ENCODE assay signal across 17 cellular contexts in genomic region chr11:74318241-74318932, GRCh38. TPM values are rescaled to one million over a fixed set of nuclear protein-coding genes. Genes with fewer than 3 reads are reported as not detected.
A peak's percentile ranks its signal among the peaks of the same experiment; 100 is the strongest.
DNase-seq lines count a peak whose midpoint lies in the region; ATAC-seq and TF ChIP-seq lines count a peak whose summit lies in the region.
"Had no signal": no experiment of that assay in that cellular context is flagged by ENCODE, and none has a peak within 500 bp of the region (broad histone marks: within the 10 kb centered on the region; RNA-seq: fewer than 3 reads in every experiment).

No MANE protein-coding gene starts in this region.

- intact Hi-C loops in gastrocnemius medialis (cut with DNase I; ENCODE audit: low total_unique reads), result no loop called here

- peaks cover 23% of the 10 kb centered on the region for H3K36me3 Mint-ChIP-seq in HFFc6 (ENCODE audit: low read depth)

- peak overlapping the region; percentile 86 for H3K27ac Mint-ChIP-seq in HFFc6

- peaks cover 58% of the 10 kb centered on the region for H3K4me1 Mint-ChIP-seq in HFFc6 (ENCODE audit: low read depth)

- no peak overlapping the region for H3K4me3 ChIP-seq in fibroblast of the aortic adventitia (ENCODE audit: low read depth, low read length)
- no peak overlapping the region for H3K4me3 ChIP-seq in smooth muscle cell
- H3K4me3 ChIP-seq in gastrocnemius medialis, result no peak overlapping the region
- H3K4me3 ChIP-seq: ovary had no signal

- H3F3A ChIP-seq in smooth muscle cell (ENCODE audit: low read depth), result peaks cover 16% of the 10 kb centered on the region

- no peaks in the 10 kb centered on the region; the same call in 1 of the 2 replicates for H3K27me3 Mint-ChIP-seq in HFFc6 (ENCODE audit: insufficient read depth)

- H3K9ac ChIP-seq in smooth muscle cell (ENCODE audit: low read depth), result peak overlapping the region; percentile 81

- TF ChIP-seq POLR2A in gastrocnemius medialis (IDR thresholded peaks at IDR 0.05), result no peak

- peak overlapping the region; percentile 31 for H2AFZ ChIP-seq in smooth muscle cell (ENCODE audit: low read depth)

- H3K9me3 ChIP-seq in smooth muscle cell (replicated peaks; ENCODE audit: low read depth) (peaks cover 15% of the 10 kb centered on the region), gastrocnemius medialis (no peaks in the 10 kb centered on the region)
- H3K9me3 ChIP-seq: ovary had no signal

- H3K36me3 ChIP-seq in smooth muscle cell (ENCODE audit: low read depth), result peaks cover 5% of the 10 kb centered on the region
- no peaks in the 10 kb centered on the region for H3K36me3 ChIP-seq in gastrocnemius medialis
- H3K36me3 ChIP-seq: ovary had no signal

- no peaks in the 10 kb centered on the region for H3K79me2 ChIP-seq in smooth muscle cell (ENCODE audit: low read depth)

- DNase-seq in HFFc6 (peak; percentile 27), amniotic epithelial cell (ENCODE audit: low read depth) (peak; percentile 53), fibroblast of the aortic adventitia (ENCODE audit: low read depth) (peak; percentile 29), smooth muscle cell (lab: John Stamatoyannopoulos, UW; ENCODE audit: unreplicated experiment) (no peak), NCI-H2081 treated with DMSO at 0.1 percent for 48 hours (lab: John Stamatoyannopoulos, UW) (no peak), gastrocnemius medialis (no peak), NCI-H748 (lab: John Stamatoyannopoulos, UW; ENCODE audit: unreplicated experiment) (no peak)
- DNase-seq: activated effector memory CD4-positive, alpha-beta T cell treated with anti-CD3 and anti-CD28 coated beads, Interleukin-2, amount 50 U/mL, for 16 hours; aorta; Karpas-422; kidney; NCI-H1436 treated with DMSO at 0.1 percent for 48 hours; ovary; stimulated activated naive CD8-positive, alpha-beta T cell treated with anti-CD3 and anti-CD28 coated beads, Interleukin-15, Interleukin-2, amounts not matched to agents 100 U/mL and 50 U/mL, for 24 hours had no signal

- in situ Hi-C loops in gastrocnemius medialis (cut with MboI; ENCODE audit: low sequenced_read_pairs in 4 of 4), result no loop called here

- H3K27ac ChIP-seq in smooth muscle cell (ENCODE audit: low read depth) (peak overlapping the region; percentile 98), gastrocnemius medialis (no peak overlapping the region)
- H3K27ac ChIP-seq: HL-60, ovary, VCaP had no signal

- H3K4me2 ChIP-seq in smooth muscle cell, result peak overlapping the region; percentile 70

- TF ChIP-seq CTCF in HFFc6 (IDR thresholded peaks at IDR 0.05) (peak; percentile 28), fibroblast of the aortic adventitia (IDR thresholded peaks at IDR 0.05; ENCODE audit: insufficient read depth, low read length) (no peak), smooth muscle cell (IDR thresholded peaks at IDR 0.05; ENCODE audit: borderline replicate concordance, insufficient read depth, poor library complexity, severe bottlenecking) (no peak), gastrocnemius medialis (IDR thresholded peaks at IDR 0.05 in 4 of 5, conservative IDR thresholded peaks at IDR 0.05 in 1 of 5) (no peak)

- H3K27me3 ChIP-seq in smooth muscle cell (ENCODE audit: low read depth), result no peaks in the 10 kb centered on the region
- H3K27me3 ChIP-seq in gastrocnemius medialis, result no peaks in the 10 kb centered on the region
- H3K27me3 ChIP-seq: ovary had no signal

- H3K9me3 Mint-ChIP-seq in HFFc6, result peaks cover 22% of the 10 kb centered on the region

- 65% methylated on average over 1 of the region's 1 CpG for WGBS in smooth muscle cell (ENCODE audit: low lambda C conversion rate)

- peak overlapping the region; percentile 43 for H3K4me3 Mint-ChIP-seq in HFFc6

- H3K4me1 ChIP-seq in smooth muscle cell (ENCODE audit: low read depth), result peaks cover 9% of the 10 kb centered on the region
- H3K4me1 ChIP-seq in gastrocnemius medialis, result peaks cover 17 to 30% of the 10 kb centered on the region in 2 donors

- no peak for ATAC-seq in gastrocnemius medialis
- ATAC-seq: stimulated activated naive CD8-positive, alpha-beta T cell treated with anti-CD3 and anti-CD28 coated beads, Interleukin-15, Interleukin-2, amounts not matched to agents 100 U/mL and 50 U/mL, for 24 hours had no signal

- H4K20me1 ChIP-seq in smooth muscle cell (ENCODE audit: low read depth), result no peaks in the 10 kb centered on the region

RNA-seq across cellular contexts. Expression of gene P4HA3, which starts 6.9 kb away (rescaled TPM):
- total RNA-seq in HFFc6 (2021; fragmentation: NEBNext Ultra II Directional; extraction: Animal tissue kit (Norgen Biotek cat#: 25700)), result 1 to 10 TPM in 4 of 6 experiments, under 1 TPM in 2; 0.94 to 5.2 (median 1.1) TPM
- total RNA-seq in fibroblast of the aortic adventitia (ENCODE audit: low replicate concordance), result 1.9 and 4.4 TPM in 2 replicates
- 6.9 and 13.5 TPM in 2 replicates for total RNA-seq in smooth muscle cell
- polyA plus RNA-seq in smooth muscle cell, result 11.8 and 18.9 TPM in 2 replicates
- total RNA-seq in gastrocnemius medialis, result under 1 TPM in 1 of 4 donors, not detected in 3; 0.09 TPM
- total RNA-seq: OCI-LY7 had no signal

Comparison
In these comparisons a context has a peak if more than half of its experiments do, and no peak if none do; other contexts are left out.
1. DNase-seq: peak in HFFc6 (single experiment), amniotic epithelial cell (single experiment) and fibroblast of the aortic adventitia (single experiment); none in smooth muscle cell (single experiment), NCI-H2081 treated with DMSO at 0.1 percent for 48 hours (single experiment), gastrocnemius medialis (0 of 2) and NCI-H748 (single experiment).